In genomic region chr7:130912910-130913720, GRCh38 we compare ENCODE assay signal across 2 cellular contexts.
TF ChIP-seq lines count a peak whose summit lies in the region.

No MANE protein-coding gene starts in this region.

TF ChIP-seq in IMR-90, 13 proteins besides CTCF, POLR2A, EP300 and RAD21 (continued from another document):
- no peak for TF ChIP-seq ELK1 (IDR thresholded peaks at IDR 0.05; ENCODE audit: borderline replicate concordance, low read depth, low read length)
- TF ChIP-seq MAFK (IDR thresholded peaks at IDR 0.05; ENCODE audit: low read depth, low read length), result peak; percentile 24; the same call in 1 of the 2 replicates
- peak; percentile 58; the same call in 1 of the 2 replicates for TF ChIP-seq MXI1 (IDR thresholded peaks at IDR 0.05; ENCODE audit: borderline replicate concordance, low read depth, low read length)
- peak; percentile 27; the same call in 1 of the 2 replicates for TF ChIP-seq SMC3 (IDR thresholded peaks at IDR 0.05; ENCODE audit: low read depth, low read length)
- TF ChIP-seq FOS (IDR thresholded peaks at IDR 0.05; ENCODE audit: low read depth, low read length), result peak; percentile 90
- peak; percentile 81 for TF ChIP-seq USF2 (IDR thresholded peaks at IDR 0.05; ENCODE audit: low read depth, low read length)
- peak; percentile 85 for TF ChIP-seq RCOR1 (IDR thresholded peaks at IDR 0.05; ENCODE audit: insufficient replicate concordance, low read length)
- TF ChIP-seq MAZ (IDR thresholded peaks at IDR 0.05; ENCODE audit: borderline replicate concordance, low read depth, low read length), result peak; percentile 69
TF ChIP-seq in IMR-90: peak in this region for 10.

TF ChIP-seq in K562, 482 proteins besides CTCF, POLR2A, EP300 and RAD21 (continued from another document and continues in another):
- TF ChIP-seq PBX2 (CRISPR knock-in tag; IDR thresholded peaks at IDR 0.05; ENCODE audit: low read depth) (no peak), PBX2 (tag; conservative IDR thresholded peaks at IDR 0.05; ENCODE audit: low read depth) (no peak), ELK1 (CRISPR knock-in tag; IDR thresholded peaks at IDR 0.05) (no peak), SMARCE1 (IDR thresholded peaks at IDR 0.05) (no peak), HNRNPUL1 (IDR thresholded peaks at IDR 0.05; ENCODE audit: low read length) (no peak), TAF9B (IDR thresholded peaks at IDR 0.05; ENCODE audit: partially characterized antibody) (peak; percentile 47), ZNF3 (CRISPR knock-in tag; IDR thresholded peaks at IDR 0.05) (no peak), HDAC6 (IDR thresholded peaks at IDR 0.05; ENCODE audit: low read depth, low read length) (no peak), ARID1B (IDR thresholded peaks at IDR 0.05) (peak; percentile 47; the same call in 1 of the 2 replicates), HDAC1 (IDR thresholded peaks at IDR 0.05) (peak in 1 of 2 experiments; percentile 69; a peak in 1 of 4 replicates), CBX8 (IDR thresholded peaks at IDR 0.05; ENCODE audit: borderline replicate concordance, extremely low read depth, low read depth, low read length, poor library complexity, severe bottlenecking) (no peak), ZNF551 (CRISPR knock-in tag; IDR thresholded peaks at IDR 0.05) (no peak), BRD4 (IDR thresholded peaks at IDR 0.05) (0 out of 2 replicates have a peak, but pooled peaks have one; percentile 26), ZBTB40 (IDR thresholded peaks at IDR 0.05) (0 out of 2 replicates have a peak, but pooled peaks have one; percentile 12), ZBTB40 (CRISPR knock-in tag; IDR thresholded peaks at IDR 0.05) (no peak), ZNF444 (CRISPR knock-in tag; IDR thresholded peaks at IDR 0.05) (no peak), BDP1 (IDR thresholded peaks at IDR 0.05; ENCODE audit: insufficient read depth, insufficient read length) (no peak), FOXA3 (CRISPR knock-in tag; conservative IDR thresholded peaks at IDR 0.05 in 1 of 2, IDR thresholded peaks at IDR 0.05 in 1 of 2) (0 out of 4 replicates have a peak, but pooled peaks of 1 of the 2 experiments have one; percentile 2), TBP (optimal IDR thresholded peaks at IDR 0.05; ENCODE audit: low read depth, low read length) (peak; percentile 41), MECOM (CRISPR knock-in tag; IDR thresholded peaks at IDR 0.05) (0 out of 2 replicates have a peak, but pooled peaks have one; percentile 45), ID3 (CRISPR knock-in tag; IDR thresholded peaks at IDR 0.05) (no peak), ID3 (tag; IDR thresholded peaks at IDR 0.05) (no peak), PKNOX1 (IDR thresholded peaks at IDR 0.05) (0 out of 2 replicates have a peak, but pooled peaks have one; percentile 12), THAP7 (CRISPR knock-in tag; IDR thresholded peaks at IDR 0.05) (no peak), GABPA (tag; conservative IDR thresholded peaks at IDR 0.05; ENCODE audit: low read depth) (peak; percentile 60), L3MBTL2 (IDR thresholded peaks at IDR 0.05) (peak; percentile 89), POLR2H (tag; IDR thresholded peaks at IDR 0.05; ENCODE audit: low read depth) (0 out of 2 replicates have a peak, but pooled peaks have one; percentile 2), LEF1 (IDR thresholded peaks at IDR 0.05) (0 out of 2 replicates have a peak, but pooled peaks have one; percentile 14), RNF219 (CRISPR knock-in tag; IDR thresholded peaks at IDR 0.05) (no peak), EP400 (IDR thresholded peaks at IDR 0.05) (peak; percentile 61; the same call in 1 of the 2 replicates), ZNF589 (CRISPR knock-in tag; IDR thresholded peaks at IDR 0.05; ENCODE audit: low read depth) (no peak; the same call in 1 of the 2 replicates), DLX4 (CRISPR knock-in tag; IDR thresholded peaks at IDR 0.05) (no peak), HINFP (tag; conservative IDR thresholded peaks at IDR 0.05; ENCODE audit: low read depth) (no peak), PCBP1 (IDR thresholded peaks at IDR 0.05; ENCODE audit: low read depth, low read length, poor library complexity, severe bottlenecking) (no peak), ATF1 (CRISPR knock-in tag; IDR thresholded peaks at IDR 0.05) (no peak), ATF1 (tag; IDR thresholded peaks at IDR 0.05) (peak; percentile 47; the same call in 1 of the 2 replicates)
